24 cellular contexts compared by ENCODE assay signal in genomic region chr21:15430023-15430422, GRCh38.
"Had no signal": no experiment of that assay in that cellular context is flagged by ENCODE, and none has a peak within 500 bp of the region (broad histone marks: within the 10 kb centered on the region; RNA-seq: fewer than 3 reads in every experiment).

No MANE protein-coding gene starts in this region.

- H3K9me3 ChIP-seq: suprapubic skin, tibial nerve had no signal

- H3K27me3 Mint-ChIP-seq: activated B cell treated with CpG ODN at 0.5 μM for 24 hours; activated CD4-positive, alpha-beta T cell treated with anti-CD3 and anti-CD28 coated beads for 36 hours; activated naive CD8-positive, alpha-beta T cell treated with anti-CD3 and anti-CD28 coated beads, Interleukin-2, amount 10 ng/mL, durations not matched to agents 7 days and 5 days; natural killer cell treated with Interleukin-12 subunit alpha and Interleukin-12 subunit beta and Interleukin-15 and Interleukin-18, amount 100 ng/mL, for 72 hours; stimulated activated naive CD8-positive, alpha-beta T cell treated with anti-CD3 and anti-CD28 coated beads, Interleukin-15, amount 100 ng/mL, for 72 hours; T-helper 17 cell had no signal

- H3K4me1 Mint-ChIP-seq: activated B cell treated with CpG ODN at 0.5 μM for 24 hours; activated naive CD8-positive, alpha-beta T cell treated with anti-CD3 and anti-CD28 coated beads, Interleukin-2, amount 10 ng/mL, durations not matched to agents 7 days and 5 days had no signal

- H3K36me3 Mint-ChIP-seq: activated naive CD8-positive, alpha-beta T cell treated with anti-CD3 and anti-CD28 coated beads, Interleukin-2, amount 10 ng/mL, durations not matched to agents 7 days and 5 days; natural killer cell treated with Interleukin-12 subunit alpha and Interleukin-12 subunit beta and Interleukin-15 and Interleukin-18, amount 100 ng/mL, for 72 hours had no signal

- H3K9me3 Mint-ChIP-seq: natural killer cell treated with Interleukin-12 subunit alpha and Interleukin-12 subunit beta and Interleukin-15 and Interleukin-18, amount 100 ng/mL, for 72 hours had no signal

- H3K27me3 ChIP-seq: cardiac muscle cell, heart right ventricle, suprapubic skin, tibial nerve had no signal

- DNase-seq: activated B cell treated with CpG ODN at 0.5 μM for 24 hours; activated CD4-positive, alpha-beta T cell treated with anti-CD3 and anti-CD28 coated beads for 36 hours; activated CD4-positive, alpha-beta T cell treated with anti-CD3 and anti-CD28 coated beads, Interleukin-2, amount 50 U/mL, for 48 hours; activated effector memory CD4-positive, alpha-beta T cell treated with Interleukin-2 at 50 U/mL for 16 hours; activated naive CD4-positive, alpha-beta T cell treated with anti-CD3 and anti-CD28 coated beads for 36 hours; activated naive CD8-positive, alpha-beta T cell treated with anti-CD3 and anti-CD28 coated beads, Interleukin-2, amount 10 ng/mL, durations not matched to agents 7 days and 5 days; activated T-cell treated with anti-CD3 and anti-CD28 coated beads, Interleukin-2, amount 50 U/mL, for 72 hours; amygdala; cortex of kidney; islet precursor cell; left colon; midbrain; right cardiac atrium; stimulated activated CD4-positive, alpha-beta T cell treated with anti-CD3 and anti-CD28 coated beads, Interleukin-1b, Interleukin-23, amount 100 ng/mL, for 48 hours; stimulated activated naive CD8-positive, alpha-beta T cell treated with anti-CD3 and anti-CD28 coated beads, Interleukin-15, amount 100 ng/mL, for 72 hours; SW 1271; T-helper 17 cell had no signal

- H3K4me3 Mint-ChIP-seq: activated B cell treated with CpG ODN at 0.5 μM for 24 hours; activated CD4-positive, alpha-beta T cell treated with anti-CD3 and anti-CD28 coated beads for 36 hours; activated naive CD4-positive, alpha-beta T cell treated with anti-CD3 and anti-CD28 coated beads for 36 hours; activated naive CD8-positive, alpha-beta T cell treated with anti-CD3 and anti-CD28 coated beads, Interleukin-2, amount 10 ng/mL, durations not matched to agents 7 days and 5 days; activated T-cell treated with anti-CD3 and anti-CD28 coated beads, Interleukin-2, amount 50 U/mL, for 72 hours; natural killer cell treated with Interleukin-12 subunit alpha and Interleukin-12 subunit beta and Interleukin-15 and Interleukin-18, amount 100 ng/mL, for 72 hours; stimulated activated naive CD8-positive, alpha-beta T cell treated with anti-CD3 and anti-CD28 coated beads, Interleukin-15, amount 100 ng/mL, for 72 hours; T-helper 17 cell had no signal

- H3K79me2 ChIP-seq: parathyroid adenoma had no signal

- H3K9ac ChIP-seq: parathyroid adenoma had no signal

- H3K4me3 ChIP-seq: cardiac muscle cell, heart right ventricle, lung, suprapubic skin, tibial nerve had no signal

- ATAC-seq: activated CD4-positive, alpha-beta T cell treated with anti-CD3 and anti-CD28 coated beads for 36 hours; activated T-cell treated with anti-CD3 and anti-CD28 coated beads, Interleukin-2, amount 50 U/mL, for 72 hours; left colon; natural killer cell treated with Interleukin-12 subunit alpha and Interleukin-12 subunit beta and Interleukin-15 and Interleukin-18, amount 100 ng/mL, for 72 hours; stimulated activated naive CD8-positive, alpha-beta T cell treated with anti-CD3 and anti-CD28 coated beads, Interleukin-15, amount 100 ng/mL, for 72 hours; T-helper 17 cell had no signal

- H3K27ac ChIP-seq: cardiac muscle cell, parathyroid adenoma, suprapubic skin, tibial nerve had no signal

- H3K36me3 ChIP-seq: cardiac muscle cell, heart right ventricle, suprapubic skin, tibial nerve had no signal

- H3K27ac Mint-ChIP-seq: activated B cell treated with CpG ODN at 0.5 μM for 24 hours; activated CD4-positive, alpha-beta T cell treated with anti-CD3 and anti-CD28 coated beads for 36 hours; activated naive CD4-positive, alpha-beta T cell treated with anti-CD3 and anti-CD28 coated beads for 36 hours; activated naive CD8-positive, alpha-beta T cell treated with anti-CD3 and anti-CD28 coated beads, Interleukin-2, amount 10 ng/mL, durations not matched to agents 7 days and 5 days; activated T-cell treated with anti-CD3 and anti-CD28 coated beads, Interleukin-2, amount 50 U/mL, for 72 hours; natural killer cell treated with Interleukin-12 subunit alpha and Interleukin-12 subunit beta and Interleukin-15 and Interleukin-18, amount 100 ng/mL, for 72 hours; stimulated activated naive CD8-positive, alpha-beta T cell treated with anti-CD3 and anti-CD28 coated beads, Interleukin-15, amount 100 ng/mL, for 72 hours; T-helper 17 cell had no signal

- H3K4me1 ChIP-seq: parathyroid adenoma, tibial nerve had no signal
